Comparison of ENCODE assay signal across 15 cellular contexts in genomic region chr3:32950516-32950915, GRCh38. TPM values are rescaled to one million over a fixed set of nuclear protein-coding genes. Genes with fewer than 3 reads are reported as not detected.
"Had no signal": no experiment of that assay in that cellular context is flagged by ENCODE, and none has a peak within 500 bp of the region (broad histone marks: within the 10 kb centered on the region; RNA-seq: fewer than 3 reads in every experiment).

No MANE protein-coding gene starts in this region.

- H3K4me1 Mint-ChIP-seq: neural crest cell had no signal

- H3K27me3 Mint-ChIP-seq: activated B cell treated with CpG ODN at 0.5 μM for 24 hours had no signal

- DNase-seq: activated B cell treated with CpG ODN at 0.5 μM for 24 hours; activated CD4-positive, alpha-beta T cell treated with anti-CD3 and anti-CD28 coated beads, Interleukin-2, amount 50 U/mL, for 1 hour; activated effector memory CD4-positive, alpha-beta T cell treated with anti-CD3 and anti-CD28 coated beads, Interleukin-2, amount 50 U/mL, for 16 hours; dorsolateral prefrontal cortex; left colon; lower lobe of right lung; right lobe of liver; SHP77 treated with DMSO at 0.1 percent for 48 hours had no signal

- H3K9me3 Mint-ChIP-seq: activated B cell treated with CpG ODN at 0.5 μM for 24 hours, neural crest cell had no signal

- ATAC-seq: esophagus mucosa, left colon, lower lobe of right lung, right lobe of liver, SK-N-SH treated with all-trans-retinoic acid at 6 μM for 48 hours had no signal

- H3K4me3 ChIP-seq: cardiac muscle cell, dorsolateral prefrontal cortex, lower lobe of right lung, right lobe of liver, thoracic aorta had no signal

- H3K36me3 ChIP-seq: cardiac muscle cell, lower lobe of right lung, right lobe of liver, thoracic aorta had no signal

- H3K27me3 ChIP-seq: cardiac muscle cell, dorsolateral prefrontal cortex, right lobe of liver had no signal

- H3K4me3 Mint-ChIP-seq: activated B cell treated with CpG ODN at 0.5 μM for 24 hours, neural crest cell had no signal

- H3K4me1 ChIP-seq: lower lobe of right lung, right lobe of liver had no signal

- H3K27ac ChIP-seq: cardiac muscle cell, dorsolateral prefrontal cortex, lower lobe of right lung, right lobe of liver, thoracic aorta had no signal

- H3K9me3 ChIP-seq: lower lobe of right lung, right lobe of liver, thoracic aorta had no signal

- H3K27ac Mint-ChIP-seq: activated B cell treated with CpG ODN at 0.5 μM for 24 hours had no signal

RNA-seq across cellular contexts. Expression of gene CCR4, which starts 0.9 kb away (rescaled TPM):
- total RNA-seq: cardiac muscle cell, neural crest cell, osteoblast, pulmonary artery endothelial cell had no signal
